Comparison of ENCODE assay signal across 24 cellular contexts in the genomic region with DNA sequence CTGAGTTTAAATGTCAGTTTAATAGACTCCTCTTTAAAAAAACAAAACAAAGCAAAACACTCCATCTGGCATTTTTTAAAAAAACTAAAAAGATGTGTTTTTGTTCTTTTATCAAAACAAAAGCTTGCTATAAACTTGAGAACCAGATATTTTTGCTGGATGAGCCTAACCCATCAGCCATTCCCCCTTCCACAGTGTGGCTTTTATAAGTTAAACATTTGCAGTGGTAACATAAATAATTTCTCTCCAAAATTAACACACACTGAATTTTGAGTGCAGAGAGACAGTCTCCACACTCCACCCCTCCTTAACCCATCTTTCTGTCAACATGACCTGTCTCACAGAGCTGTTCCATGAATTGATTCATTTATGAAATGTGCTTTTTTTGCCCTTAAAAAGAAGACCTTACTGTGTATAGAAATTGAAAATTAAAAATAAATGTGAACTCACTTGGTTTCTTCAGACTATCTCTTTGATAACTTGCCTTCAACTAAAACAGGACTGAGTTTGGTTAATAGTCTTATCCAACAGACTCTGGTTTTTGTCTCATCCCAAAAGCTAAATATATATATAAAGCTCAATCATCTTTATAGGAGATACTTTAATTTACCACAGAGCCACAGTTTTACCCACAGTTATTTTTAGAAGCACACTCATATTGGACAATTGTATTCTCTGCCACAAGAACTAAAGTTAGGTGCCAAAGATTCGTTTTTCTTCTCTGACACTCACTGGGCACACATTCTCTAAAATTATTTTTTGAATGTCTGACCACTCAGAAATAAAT.
DNase-seq lines count a peak whose midpoint lies in the region; TF ChIP-seq lines count a peak whose summit lies in the region.
"Had no signal": no experiment of that assay in that cellular context is flagged by ENCODE, and none has a peak within 500 bp of the region (broad histone marks: within the 10 kb centered on the region; RNA-seq: fewer than 3 reads in every experiment).

No MANE protein-coding gene starts in this region.

- no peaks in the 10 kb centered on the region for H3K27me3 Mint-ChIP-seq in neural progenitor cell (ENCODE audit: insufficient read depth, low read depth)
- peaks cover 0 to 1% of the 10 kb centered on the region in 2 donors for H3K27me3 Mint-ChIP-seq in CD8-positive, alpha-beta memory T cell
- H3K27me3 Mint-ChIP-seq: naive B cell, type B pancreatic cell had no signal

- H3K9ac ChIP-seq in neural progenitor cell, result no peak overlapping the region

- peaks cover 1% of the 10 kb centered on the region for H3K36me3 Mint-ChIP-seq in neural progenitor cell
- peaks cover 0 to 13% (median 0%) of the 10 kb centered on the region in 3 donors for H3K36me3 Mint-ChIP-seq in CD8-positive, alpha-beta memory T cell
- H3K36me3 Mint-ChIP-seq: type B pancreatic cell had no signal

- H3K36me3 ChIP-seq in esophagus muscularis mucosa, result no peaks in the 10 kb centered on the region
- no peaks in the 10 kb centered on the region for H3K36me3 ChIP-seq in neural progenitor cell
- H3K36me3 ChIP-seq in CD8-positive, alpha-beta memory T cell (ENCODE audit: insufficient read depth, low read length), result no peaks in the 10 kb centered on the region
- H3K36me3 ChIP-seq: stomach had no signal

- CTCF ChIA-PET in CD8-positive, alpha-beta memory T cell (lab: Charles Lee), result interaction anchor here (1.5 kb wide), 1 partner anchor 15 kb away, joined by 3 read pairs; no protein-coding TSS in a partner anchor

- H3K4me2 ChIP-seq in neural progenitor cell, result no peak overlapping the region

- peak overlapping the region; percentile 16 for H3K27ac Mint-ChIP-seq in neural progenitor cell
- no peak overlapping the region for H3K27ac Mint-ChIP-seq in CD8-positive, alpha-beta memory T cell
- H3K27ac Mint-ChIP-seq: HFFc6, naive B cell, type B pancreatic cell had no signal

- no peaks in the 10 kb centered on the region for H3K27me3 ChIP-seq in esophagus muscularis mucosa
- no peaks in the 10 kb centered on the region for H3K27me3 ChIP-seq in neural progenitor cell
- no peaks in the 10 kb centered on the region for H3K27me3 ChIP-seq in CD8-positive, alpha-beta memory T cell (ENCODE audit: insufficient read depth, low read length, poor library complexity, severe bottlenecking)
- H3K27me3 ChIP-seq: dorsolateral prefrontal cortex, stomach had no signal

- intact Hi-C loops in esophagus muscularis mucosa (cut with DNase I), result loop anchor here (5.0 to 10.0 kb wide), 2 partner anchors 65 to 177 kb away; a partner anchor contains a TSS

- WGBS in esophagus muscularis mucosa, result 15% methylated on average over 1 of the region's 1 CpG

- TF ChIP-seq CTCF in esophagus muscularis mucosa (IDR thresholded peaks at IDR 0.05) (no peak), neural progenitor cell (IDR thresholded peaks at IDR 0.05) (no peak)

- peaks cover 0 to 6% (median 4%) of the 10 kb centered on the region in 4 donors for H3K9me3 ChIP-seq in esophagus muscularis mucosa
- H3K9me3 ChIP-seq in neural progenitor cell (ENCODE audit: low read depth), result no peaks in the 10 kb centered on the region
- no peaks in the 10 kb centered on the region for H3K9me3 ChIP-seq in CD8-positive, alpha-beta memory T cell (ENCODE audit: low read length)

- no peak for TF ChIP-seq POLR2A in esophagus muscularis mucosa (IDR thresholded peaks at IDR 0.05; ENCODE audit: low read depth)

- H3K4me3 ChIP-seq in esophagus muscularis mucosa (no peak overlapping the region), neural progenitor cell (no peak overlapping the region)
- H3K4me3 ChIP-seq in CD8-positive, alpha-beta memory T cell (ENCODE audit: low read length), result no peak overlapping the region
- H3K4me3 ChIP-seq: dorsolateral prefrontal cortex, stomach had no signal

- H3K27ac ChIP-seq in esophagus muscularis mucosa (replicated peaks in 1 of 4), result peak overlapping the region; percentile 50 to 69 (median 59)
- no peak overlapping the region for H3K27ac ChIP-seq in neural progenitor cell
- H3K27ac ChIP-seq in CD8-positive, alpha-beta memory T cell (ENCODE audit: low read depth, low read length), result no peak overlapping the region
- H3K27ac ChIP-seq: 22Rv1, dorsolateral prefrontal cortex, epithelial cell of prostate had no signal

- POLR2A ChIA-PET in CD8-positive, alpha-beta memory T cell (lab: Charles Lee), result no interaction called here

- no peak for TF ChIP-seq EP300 in esophagus muscularis mucosa (IDR thresholded peaks at IDR 0.05)

- H2AFZ ChIP-seq in neural progenitor cell (replicated peaks), result no peak overlapping the region

- H3K4me3 Mint-ChIP-seq in neural progenitor cell, result no peak overlapping the region
- no peak overlapping the region for H3K4me3 Mint-ChIP-seq in CD8-positive, alpha-beta memory T cell
- H3K4me3 Mint-ChIP-seq: HFFc6, naive B cell, type B pancreatic cell had no signal

- no peaks in the 10 kb centered on the region for H3F3A ChIP-seq in neural progenitor cell (ENCODE audit: low read depth)

- H3K4me1 Mint-ChIP-seq in neural progenitor cell, result peaks cover 8% of the 10 kb centered on the region
- H3K4me1 Mint-ChIP-seq in CD8-positive, alpha-beta memory T cell, result no peaks in the 10 kb centered on the region
- H3K4me1 Mint-ChIP-seq: naive B cell had no signal

- peaks cover 6% of the 10 kb centered on the region for H3K9me3 Mint-ChIP-seq in neural progenitor cell
- H3K9me3 Mint-ChIP-seq in CD8-positive, alpha-beta memory T cell, result peaks cover 5 to 10% (median 6%) of the 10 kb centered on the region in 5 donors
- H3K9me3 Mint-ChIP-seq: HFFc6 had no signal

- no peaks in the 10 kb centered on the region for H3K79me2 ChIP-seq in neural progenitor cell (ENCODE audit: low read depth)

- no peaks in the 10 kb centered on the region for H4K20me1 ChIP-seq in neural progenitor cell (ENCODE audit: low read depth)

- H3K4me1 ChIP-seq in esophagus muscularis mucosa (peaks cover 25 to 51% (median 46%) of the 10 kb centered on the region in 4 donors), neural progenitor cell (no peaks in the 10 kb centered on the region)
- no peaks in the 10 kb centered on the region for H3K4me1 ChIP-seq in CD8-positive, alpha-beta memory T cell (ENCODE audit: insufficient read depth, low read length)

- DNase-seq in DMS 273 (lab: John Stamatoyannopoulos, UW; ENCODE audit: unreplicated experiment), result peak; percentile 12
- no peak for DNase-seq in DMS 273 treated with DMSO at 0.1 percent for 48 hours (lab: John Stamatoyannopoulos, UW)
- peak; percentile 43 for DNase-seq in LHCN-M2 (ENCODE audit: low read depth)
- no peak for DNase-seq in esophagus muscularis mucosa (ENCODE audit: extremely low spot score)
- no peak for DNase-seq in neural progenitor cell (ENCODE audit: low spot score)
- no peak for DNase-seq in DMS114 treated with DMSO at 0.1 percent for 48 hours (lab: John Stamatoyannopoulos, UW; ENCODE audit: unreplicated experiment)
- no peak for DNase-seq in DMS153 (lab: John Stamatoyannopoulos, UW)
- no peak for DNase-seq in CD8-positive, alpha-beta memory T cell
- DNase-seq: activated CD4-positive, alpha-beta T cell treated with anti-CD3 and anti-CD28 coated beads for 48 hours; activated naive CD4-positive, alpha-beta T cell treated with Interleukin-2 at 50 U/mL for 16 hours; activated T-cell treated with anti-CD3 and anti-CD28 coated beads, Interleukin-2, amount 50 U/mL, for 48 hours; amniotic stem cell; central memory CD4-positive, alpha-beta T cell; dorsolateral prefrontal cortex; HFFc6; kidney; naive B cell; NCI-H1417 treated with DMSO at 0.1 percent for 48 hours; right cardiac atrium; stimulated activated CD4-positive, alpha-beta T cell treated with anti-CD3 and anti-CD28 coated beads, Interleukin-15, amount 100 ng/mL, for 24 hours; stomach had no signal

Comparison
In these comparisons a context has a peak if more than half of its experiments do, and no peak if none do; other contexts are left out.
1. DNase-seq: peak in DMS 273 (single experiment) and LHCN-M2 (single experiment); none in DMS 273 treated with DMSO at 0.1 percent for 48 hours (single experiment), esophagus muscularis mucosa (single experiment), neural progenitor cell (single experiment), DMS114 treated with DMSO at 0.1 percent for 48 hours (single experiment), DMS153 (single experiment) and CD8-positive, alpha-beta memory T cell (0 of 5).
2. H3K27ac ChIP-seq: peak in esophagus muscularis mucosa (4 of 4); none in neural progenitor cell (single experiment) and CD8-positive, alpha-beta memory T cell (single experiment).